13 cellular contexts compared by ENCODE assay signal in the genomic region with DNA sequence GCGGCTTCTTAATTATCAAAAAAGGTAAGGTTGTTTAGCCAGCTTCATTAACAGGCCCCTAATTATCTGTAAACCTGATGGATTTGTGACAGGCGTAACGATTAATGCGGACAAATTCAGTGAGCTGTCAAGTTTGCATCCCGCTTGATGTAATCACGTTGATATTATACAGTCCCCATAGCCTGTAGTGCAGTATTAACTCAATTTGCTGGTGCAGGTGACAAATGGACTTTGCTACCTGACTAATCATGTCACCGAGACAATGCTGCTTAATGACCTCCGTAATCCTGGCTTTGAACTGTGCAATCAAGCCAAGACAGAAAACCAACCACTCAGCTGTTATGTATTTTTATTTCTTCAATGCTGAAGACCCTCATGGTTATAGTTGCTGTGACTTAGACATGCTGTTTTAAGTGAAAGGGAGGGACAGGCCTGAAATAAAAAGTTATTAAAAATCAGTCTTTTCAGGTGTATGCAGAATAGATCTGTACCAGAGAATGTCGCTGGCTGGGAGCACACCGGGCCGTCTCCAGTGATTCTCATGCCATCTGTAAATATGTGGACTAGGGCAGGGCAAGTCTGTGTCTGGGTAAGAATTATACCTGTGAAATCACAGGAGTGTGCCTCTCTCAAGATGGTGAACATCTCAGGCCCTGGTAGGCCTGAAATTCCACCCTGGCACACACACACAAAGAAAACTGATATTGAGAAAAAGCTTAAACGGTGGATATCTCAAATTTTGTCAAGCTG. TPM values are rescaled to one million over a fixed set of nuclear protein-coding genes. Genes with fewer than 3 reads are reported as not detected.
DNase-seq lines count a peak whose midpoint lies in the region; ATAC-seq and TF ChIP-seq lines count a peak whose summit lies in the region.
"Had no signal": no experiment of that assay in that cellular context is flagged by ENCODE, and none has a peak within 500 bp of the region (broad histone marks: within the 10 kb centered on the region; RNA-seq: fewer than 3 reads in every experiment).

No MANE protein-coding gene starts in this region.

- peaks cover 41% of the 10 kb centered on the region for H3K4me1 ChIP-seq in ACC112 (ENCODE audit: control insufficient read depth, insufficient read depth, low read length, unreplicated experiment)
- peaks cover 3% of the 10 kb centered on the region for H3K4me1 ChIP-seq in mesenchymal stem cell (ENCODE audit: control insufficient read depth, insufficient read depth, low read depth, low read length)
- peaks cover 57% of the 10 kb centered on the region for H3K4me1 ChIP-seq in suprapubic skin

- H3K79me2 ChIP-seq in ACC112 (ENCODE audit: control insufficient read depth, insufficient read depth, low read length, unreplicated experiment): peaks cover 43% of the 10 kb centered on the region

- 95% methylated on average over 12 of the region's 12 CpGs for WGBS in mesenchymal stem cell
- 89% methylated on average over 12 of the region's 12 CpGs for WGBS in suprapubic skin

- H3K4me2 ChIP-seq in mesenchymal stem cell (ENCODE audit: low read length, poor library complexity, severe bottlenecking): no peak overlapping the region

- no peaks in the 10 kb centered on the region for H3K9me3 Mint-ChIP-seq in HFFc6
- H3K9me3 Mint-ChIP-seq in activated naive CD8-positive, alpha-beta T cell treated with anti-CD3 and anti-CD28 coated beads, Interleukin-2, amount 10 ng/mL, durations not matched to agents 7 days and 5 days: no peaks in the 10 kb centered on the region
- H3K9me3 Mint-ChIP-seq: activated T-helper 1 cell treated with anti-CD3 and anti-CD28 coated beads, Interleukin-12 subunit alpha, Interleukin-12 subunit beta, Interleukin-2, Interleukin-4 antibody, amounts not matched to agents 30 ng/mL and 10 ng/mL and 1 ng/mL, durations not matched to agents 14 hours and 24 hours and 36 hours; endodermal cell had no signal

- H3K27ac Mint-ChIP-seq in HFFc6: peak overlapping the region; percentile 90
- H3K27ac Mint-ChIP-seq in activated naive CD8-positive, alpha-beta T cell treated with anti-CD3 and anti-CD28 coated beads, Interleukin-2, amount 10 ng/mL, durations not matched to agents 7 days and 5 days: peak overlapping the region; percentile 83
- H3K27ac Mint-ChIP-seq: activated T-helper 1 cell treated with anti-CD3 and anti-CD28 coated beads, Interleukin-12 subunit alpha, Interleukin-12 subunit beta, Interleukin-2, Interleukin-4 antibody, amounts not matched to agents 30 ng/mL and 10 ng/mL and 1 ng/mL, durations not matched to agents 14 hours and 24 hours and 36 hours; endodermal cell had no signal

- H3K9ac ChIP-seq in mesenchymal stem cell (ENCODE audit: low read length): no peak overlapping the region

- no peak overlapping the region for H2BK120ac ChIP-seq in mesenchymal stem cell (ENCODE audit: low read depth, low read length)

- H3K4me1 Mint-ChIP-seq in HFFc6 (ENCODE audit: low read depth): peaks cover 85% of the 10 kb centered on the region
- peaks cover 43% of the 10 kb centered on the region for H3K4me1 Mint-ChIP-seq in activated naive CD8-positive, alpha-beta T cell treated with anti-CD3 and anti-CD28 coated beads, Interleukin-2, amount 10 ng/mL, durations not matched to agents 7 days and 5 days

- no peak overlapping the region for H3K4me3 ChIP-seq in ACC112 (ENCODE audit: low read depth, low read length)
- H3K4me3 ChIP-seq in mesenchymal stem cell (ENCODE audit: insufficient read depth in 1 of 2, low read depth in 1 of 2, low read length in 2 of 2): no peak overlapping the region
- no peak overlapping the region for H3K4me3 ChIP-seq in suprapubic skin

- H3K27ac ChIP-seq in ACC112 (ENCODE audit: low read depth, low read length) (no peak overlapping the region), mesenchymal stem cell (ENCODE audit: low read length, poor library complexity, severe bottlenecking) (no peak overlapping the region), suprapubic skin (no peak overlapping the region)
- H3K27ac ChIP-seq: C4-2B had no signal

- no peak for DNase-seq in HFFc6
- no peak for DNase-seq in activated naive CD8-positive, alpha-beta T cell treated with anti-CD3 and anti-CD28 coated beads, Interleukin-2, amount 10 ng/mL, durations not matched to agents 7 days and 5 days
- DNase-seq in mesenchymal stem cell: no peak
- no peak for DNase-seq in suprapubic skin (ENCODE audit: low spot score in 2 of 2)
- no peak for DNase-seq in SIG-M5 (lab: John Stamatoyannopoulos, UW)
- DNase-seq: endodermal cell, NCI-H345, posterior cingulate gyrus had no signal

- no peak overlapping the region for H2BK12ac ChIP-seq in mesenchymal stem cell (ENCODE audit: low read length in 2 of 2)

- no peak overlapping the region for H3K4ac ChIP-seq in mesenchymal stem cell (ENCODE audit: low read depth in 1 of 2, low read length in 2 of 2)

- H3K14ac ChIP-seq in mesenchymal stem cell (ENCODE audit: low read length in 2 of 2): no peak overlapping the region

- H3K23ac ChIP-seq in mesenchymal stem cell (ENCODE audit: low read length in 2 of 2): no peak overlapping the region

- peaks cover 15% of the 10 kb centered on the region for H3K79me1 ChIP-seq in mesenchymal stem cell (replicated peaks; ENCODE audit: low read length, poor library complexity, severe bottlenecking)

- POLR2A ChIA-PET in activated naive CD8-positive, alpha-beta T cell treated with anti-CD3 and anti-CD28 coated beads, Interleukin-2, amount 10 ng/mL, durations not matched to agents 7 days and 5 days (lab: Charles Lee): interaction anchor here (2.0 kb wide), 1 partner anchor 32 kb away, joined by 6 read pairs; no protein-coding TSS in a partner anchor

- no peak for ATAC-seq in activated naive CD8-positive, alpha-beta T cell treated with anti-CD3 and anti-CD28 coated beads, Interleukin-2, amount 10 ng/mL, durations not matched to agents 7 days and 5 days (ENCODE audit: low read depth)
- ATAC-seq in HG03280 (IDR thresholded peaks at IDR 0.05; ENCODE audit: unreplicated experiment) (no peak), GM19395 (IDR thresholded peaks at IDR 0.05; ENCODE audit: unreplicated experiment) (no peak)

- H3K27me3 ChIP-seq in ACC112 (ENCODE audit: insufficient read depth, low read length) (no peaks in the 10 kb centered on the region), mesenchymal stem cell (ENCODE audit: control insufficient read depth in 1 of 2, insufficient read depth in 1 of 2, low read length in 2 of 2) (no peaks in the 10 kb centered on the region), suprapubic skin (no peaks in the 10 kb centered on the region)

- H2AFZ ChIP-seq in ACC112 (ENCODE audit: low read length, unreplicated experiment): peak overlapping the region; percentile 12
- H2AFZ ChIP-seq in mesenchymal stem cell (ENCODE audit: low read depth, low read length): no peak overlapping the region

- H4K91ac ChIP-seq in mesenchymal stem cell (ENCODE audit: low read length): no peak overlapping the region

- H3K4me3 Mint-ChIP-seq in HFFc6: peak overlapping the region; percentile 94
- peak overlapping the region; percentile 11 for H3K4me3 Mint-ChIP-seq in activated naive CD8-positive, alpha-beta T cell treated with anti-CD3 and anti-CD28 coated beads, Interleukin-2, amount 10 ng/mL, durations not matched to agents 7 days and 5 days
- H3K4me3 Mint-ChIP-seq: endodermal cell had no signal

- no peak overlapping the region for H3K18ac ChIP-seq in mesenchymal stem cell (ENCODE audit: low read depth in 1 of 2, low read length in 2 of 2)

- TF ChIP-seq EP300 in suprapubic skin (IDR thresholded peaks at IDR 0.05): no peak

- H2BK5ac ChIP-seq in mesenchymal stem cell (ENCODE audit: low read depth, low read length, poor library complexity, severe bottlenecking): no peak overlapping the region

- H3K27me3 Mint-ChIP-seq in HFFc6 (ENCODE audit: insufficient read depth): no peaks in the 10 kb centered on the region
- no peaks in the 10 kb centered on the region for H3K27me3 Mint-ChIP-seq in activated naive CD8-positive, alpha-beta T cell treated with anti-CD3 and anti-CD28 coated beads, Interleukin-2, amount 10 ng/mL, durations not matched to agents 7 days and 5 days

- no peaks in the 10 kb centered on the region for H3K36me3 ChIP-seq in ACC112 (ENCODE audit: insufficient read depth, low read length)
- no peaks in the 10 kb centered on the region for H3K36me3 ChIP-seq in mesenchymal stem cell (ENCODE audit: control insufficient read depth in 1 of 2, insufficient read depth in 2 of 2, low read depth in 1 of 2, low read length in 2 of 2)
- H3K36me3 ChIP-seq in suprapubic skin: no peaks in the 10 kb centered on the region

- H3K36me3 Mint-ChIP-seq in HFFc6 (ENCODE audit: low read depth): peaks cover 11% of the 10 kb centered on the region
- H3K36me3 Mint-ChIP-seq in activated naive CD8-positive, alpha-beta T cell treated with anti-CD3 and anti-CD28 coated beads, Interleukin-2, amount 10 ng/mL, durations not matched to agents 7 days and 5 days: peaks cover 3% of the 10 kb centered on the region

- H3K9me3 ChIP-seq in mesenchymal stem cell (ENCODE audit: control insufficient read depth, low read length) (no peaks in the 10 kb centered on the region), suprapubic skin (no peaks in the 10 kb centered on the region)

- H2AK5ac ChIP-seq in mesenchymal stem cell (ENCODE audit: low read length, severe bottlenecking): no peak overlapping the region

- no peak for TF ChIP-seq POLR2A in suprapubic skin (IDR thresholded peaks at IDR 0.05)

- no peak for TF ChIP-seq CTCF in HFFc6 (IDR thresholded peaks at IDR 0.05)
- TF ChIP-seq CTCF in suprapubic skin (IDR thresholded peaks at IDR 0.05): no peak

- H4K8ac ChIP-seq in mesenchymal stem cell (ENCODE audit: low read length): peak overlapping the region; percentile 88

- no peak overlapping the region for H2BK15ac ChIP-seq in mesenchymal stem cell (ENCODE audit: low read depth, poor library complexity, severe bottlenecking)

RNA-seq across cellular contexts. Expression of gene TSHZ1, which starts 4.3 kb away (rescaled TPM):
- total RNA-seq in HFFc6 (2021; fragmentation: NEBNext Ultra II Directional; extraction: Animal tissue kit (Norgen Biotek cat#: 25700)): 10 to 100 TPM; 18.6 to 25.0 (median 23.3) TPM
- total RNA-seq in activated naive CD8-positive, alpha-beta T cell treated with anti-CD3 and anti-CD28 coated beads, Interleukin-2, amount 10 ng/mL, durations not matched to agents 7 days and 5 days: 10 to 100 TPM; 23.7 to 25.2 TPM
- 4.9 TPM for polyA plus RNA-seq in mesenchymal stem cell (2013, experiment 1 of 2)
- 4.4 TPM for polyA plus RNA-seq in mesenchymal stem cell (2013, experiment 2 of 2)
- total RNA-seq in suprapubic skin: 10 to 100 TPM; 15.2 to 24.5 (median 20.3) TPM

RNA-seq across cellular contexts. Expression of gene PTGR3, which starts 6.0 kb away (rescaled TPM):
- 10 to 100 TPM; 37.9 to 47.5 (median 41.8) TPM for total RNA-seq in HFFc6 (2021; fragmentation: NEBNext Ultra II Directional; extraction: Animal tissue kit (Norgen Biotek cat#: 25700))
- total RNA-seq in activated naive CD8-positive, alpha-beta T cell treated with anti-CD3 and anti-CD28 coated beads, Interleukin-2, amount 10 ng/mL, durations not matched to agents 7 days and 5 days: 10 to 100 TPM; 36.6 to 37.2 TPM
- polyA plus RNA-seq in mesenchymal stem cell (2013, experiment 1 of 2): 4.5 TPM
- polyA plus RNA-seq in mesenchymal stem cell (2013, experiment 2 of 2): 4.7 TPM
- total RNA-seq in suprapubic skin: 10 to 100 TPM; 14.0 to 20.4 (median 15.5) TPM
